In the genomic region with DNA sequence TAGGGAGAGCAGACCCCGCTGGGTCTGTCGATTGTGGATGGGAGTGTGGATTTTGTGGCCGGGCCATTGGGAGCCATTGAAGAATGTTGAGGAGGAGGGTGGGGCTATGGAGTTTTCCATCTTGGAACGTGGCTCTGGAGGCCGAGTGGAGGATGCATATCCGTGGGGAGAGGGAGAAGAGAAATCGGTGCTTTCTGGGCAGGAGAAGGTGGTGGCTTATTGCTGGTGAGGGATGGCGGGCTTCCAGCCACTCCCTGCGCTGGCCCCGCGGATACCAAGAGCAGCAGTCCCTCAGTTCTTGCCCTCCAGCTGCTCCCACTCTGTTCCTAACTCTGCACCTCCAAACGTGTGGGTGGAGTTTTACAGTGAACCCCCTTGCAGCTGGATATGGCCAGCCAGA, we compare ENCODE assay signal across 22 cellular contexts.
"Had no signal": no experiment of that assay in that cellular context is flagged by ENCODE, and none has a peak within 500 bp of the region (broad histone marks: within the 10 kb centered on the region; RNA-seq: fewer than 3 reads in every experiment).

No MANE protein-coding gene starts in this region.

- H3K4me1 ChIP-seq: testis had no signal

- H3K27me3 ChIP-seq: body of pancreas, gastrocnemius medialis, heart left ventricle, pancreas, stomach, testis, upper lobe of left lung had no signal

- ATAC-seq: activated CD4-positive, alpha-beta T cell treated with anti-CD3 and anti-CD28 coated beads for 36 hours; activated CD8-positive, alpha-beta memory T cell treated with anti-CD3 and anti-CD28 coated beads, Interleukin-2, amount 10 ng/mL, durations not matched to agents 7 days and 5 days; body of pancreas; gastrocnemius medialis; heart left ventricle; left ventricle myocardium superior; sciatic nerve had no signal

- DNase-seq: activated CD4-positive, alpha-beta memory T cell treated with anti-CD3 and anti-CD28 coated beads, Interleukin-2, amount 10 ng/mL, durations not matched to agents 7 days and 5 days; activated CD4-positive, alpha-beta T cell treated with anti-CD3 and anti-CD28 coated beads for 36 hours; activated CD8-positive, alpha-beta memory T cell treated with anti-CD3 and anti-CD28 coated beads, Interleukin-2, amount 10 ng/mL, durations not matched to agents 7 days and 5 days; activated naive CD4-positive, alpha-beta T cell treated with Interleukin-2 at 50 U/mL for 16 hours; activated naive CD8-positive, alpha-beta T cell treated with anti-CD3 and anti-CD28 coated beads, Interleukin-2, amount 10 ng/mL, durations not matched to agents 7 days and 5 days; amygdala; body of pancreas; caudate nucleus; gastrocnemius medialis; kidney glomerular epithelial cell; left ventricle myocardium superior; pancreas; stimulated activated CD4-positive, alpha-beta T cell treated with anti-CD3 and anti-CD28 coated beads, Interleukin-4, amount 100 ng/mL, for 1 hour; stomach; T-helper 2 cell; testis; upper lobe of left lung; WERI-Rb-1 had no signal

- H3K27ac ChIP-seq: body of pancreas, gastrocnemius medialis, heart left ventricle, pancreas, testis, upper lobe of left lung, WERI-Rb-1 had no signal

- H3K4me1 Mint-ChIP-seq: activated CD4-positive, alpha-beta memory T cell treated with anti-CD3 and anti-CD28 coated beads, Interleukin-2, amount 10 ng/mL, durations not matched to agents 7 days and 5 days; activated CD4-positive, alpha-beta T cell treated with anti-CD3 and anti-CD28 coated beads for 36 hours had no signal

- H3K36me3 ChIP-seq: gastrocnemius medialis, pancreas, WERI-Rb-1 had no signal

- H3K4me2 ChIP-seq: smooth muscle cell had no signal

- H3K36me3 Mint-ChIP-seq: activated CD8-positive, alpha-beta memory T cell treated with anti-CD3 and anti-CD28 coated beads, Interleukin-2, amount 10 ng/mL, durations not matched to agents 7 days and 5 days had no signal

- H3K27ac Mint-ChIP-seq: activated CD4-positive, alpha-beta memory T cell treated with anti-CD3 and anti-CD28 coated beads, Interleukin-2, amount 10 ng/mL, durations not matched to agents 7 days and 5 days; activated CD4-positive, alpha-beta T cell treated with anti-CD3 and anti-CD28 coated beads for 36 hours; activated CD8-positive, alpha-beta memory T cell treated with anti-CD3 and anti-CD28 coated beads, Interleukin-2, amount 10 ng/mL, durations not matched to agents 7 days and 5 days; activated naive CD8-positive, alpha-beta T cell treated with anti-CD3 and anti-CD28 coated beads, Interleukin-2, amount 10 ng/mL, durations not matched to agents 7 days and 5 days had no signal

- H3K9me3 ChIP-seq: body of pancreas, gastrocnemius medialis, heart left ventricle, pancreas, stomach, testis, upper lobe of left lung had no signal

- H3K4me3 Mint-ChIP-seq: activated CD4-positive, alpha-beta memory T cell treated with anti-CD3 and anti-CD28 coated beads, Interleukin-2, amount 10 ng/mL, durations not matched to agents 7 days and 5 days; activated CD4-positive, alpha-beta T cell treated with anti-CD3 and anti-CD28 coated beads for 36 hours; activated CD8-positive, alpha-beta memory T cell treated with anti-CD3 and anti-CD28 coated beads, Interleukin-2, amount 10 ng/mL, durations not matched to agents 7 days and 5 days; activated naive CD8-positive, alpha-beta T cell treated with anti-CD3 and anti-CD28 coated beads, Interleukin-2, amount 10 ng/mL, durations not matched to agents 7 days and 5 days had no signal

- H3K27me3 Mint-ChIP-seq: activated CD4-positive, alpha-beta memory T cell treated with anti-CD3 and anti-CD28 coated beads, Interleukin-2, amount 10 ng/mL, durations not matched to agents 7 days and 5 days; activated CD4-positive, alpha-beta T cell treated with anti-CD3 and anti-CD28 coated beads for 36 hours; activated CD8-positive, alpha-beta memory T cell treated with anti-CD3 and anti-CD28 coated beads, Interleukin-2, amount 10 ng/mL, durations not matched to agents 7 days and 5 days; activated naive CD8-positive, alpha-beta T cell treated with anti-CD3 and anti-CD28 coated beads, Interleukin-2, amount 10 ng/mL, durations not matched to agents 7 days and 5 days had no signal

- H3K9me3 Mint-ChIP-seq: activated CD4-positive, alpha-beta memory T cell treated with anti-CD3 and anti-CD28 coated beads, Interleukin-2, amount 10 ng/mL, durations not matched to agents 7 days and 5 days; activated naive CD8-positive, alpha-beta T cell treated with anti-CD3 and anti-CD28 coated beads, Interleukin-2, amount 10 ng/mL, durations not matched to agents 7 days and 5 days; activated T-helper 2 cell treated with anti-CD3 and anti-CD28 coated beads, Interferon-gamma antibody, Interleukin-2, Interleukin-4, amounts not matched to agents 10 μg/mL and 5 μg/mL and 100 μg/mL, durations not matched to agents 14 hours and 24 hours and 36 hours had no signal

- H3K4me3 ChIP-seq: body of pancreas, gastrocnemius medialis, heart left ventricle, pancreas, smooth muscle cell, stomach, testis, upper lobe of left lung had no signal
